Comparison of ENCODE assay signal across 8 cellular contexts in the genomic region with DNA sequence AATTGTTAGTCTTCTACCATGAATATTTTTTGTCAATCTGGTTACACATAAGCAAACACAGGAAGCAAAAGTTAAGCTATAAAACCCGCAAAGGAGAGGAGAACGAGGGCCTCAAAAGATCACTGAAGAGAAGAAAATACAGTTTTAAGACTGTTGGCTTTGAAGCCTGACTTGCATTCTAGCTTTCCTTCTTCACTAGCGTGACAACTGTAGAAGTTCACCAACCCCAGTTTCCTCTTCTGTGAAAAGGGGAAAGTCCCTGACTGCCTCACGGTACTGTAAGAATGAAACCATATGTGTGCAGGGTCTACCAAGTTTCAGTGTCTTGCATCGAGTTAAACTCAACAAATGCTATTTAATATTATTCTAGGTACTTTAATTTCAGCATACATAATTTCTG. TPM values are rescaled to one million over a fixed set of nuclear protein-coding genes. Genes with fewer than 3 reads are reported as not detected.
DNase-seq lines count a peak whose midpoint lies in the region; ATAC-seq and TF ChIP-seq lines count a peak whose summit lies in the region.

No MANE protein-coding gene starts in this region.

- H3K9me3 ChIP-seq in WERI-Rb-1 (ENCODE audit: severe bottlenecking) = no peaks in the 10 kb centered on the region
- no peaks in the 10 kb centered on the region for H3K9me3 ChIP-seq in right atrium auricular region

- H3K4me1 ChIP-seq in right atrium auricular region = no peaks in the 10 kb centered on the region

- no peak overlapping the region for H3K4me3 ChIP-seq in WERI-Rb-1 (ENCODE audit: low read depth, low read length)
- H3K4me3 ChIP-seq in right atrium auricular region = no peak overlapping the region

- peak overlapping the region; percentile 92 to 96 for H3K27ac Mint-ChIP-seq in T-cell
- peak overlapping the region in 1 of 2 donors; percentile 84 for H3K27ac Mint-ChIP-seq in effector memory CD8-positive, alpha-beta T cell

- H3K27me3 Mint-ChIP-seq in T-cell = no peaks in the 10 kb centered on the region
- H3K27me3 Mint-ChIP-seq in effector memory CD8-positive, alpha-beta T cell = no peaks in the 10 kb centered on the region

- peak; percentile 99 for ATAC-seq in HG02981 (IDR thresholded peaks at IDR 0.05; ENCODE audit: unreplicated experiment)
- ATAC-seq in T-cell (replicated peaks in 1 of 4) = peak; percentile 95 to 98 (median 96)
- peak; percentile 95 for ATAC-seq in effector memory CD8-positive, alpha-beta T cell (replicated peaks)

- TF ChIP-seq CTCF in WERI-Rb-1 (IDR thresholded peaks at IDR 0.05; ENCODE audit: low read depth, low read length) (no peak), right atrium auricular region (IDR thresholded peaks at IDR 0.05) (no peak)

- H3K9me3 Mint-ChIP-seq in T-cell = no peaks in the 10 kb centered on the region
- no peaks in the 10 kb centered on the region for H3K9me3 Mint-ChIP-seq in effector memory CD8-positive, alpha-beta T cell

- H3K27me3 ChIP-seq in WERI-Rb-1 (ENCODE audit: insufficient read depth, low read depth, severe bottlenecking) (no peaks in the 10 kb centered on the region), right atrium auricular region (no peaks in the 10 kb centered on the region)

- POLR2A ChIA-PET in T-cell (lab: Charles Lee) = interaction anchor here (0.6 to 1.3 kb wide), 7 partner anchors 9 to 441 kb away, joined by 3 to 5 read pairs (median 4); no protein-coding TSS in a partner anchor

- CTCF ChIA-PET in T-cell (lab: Charles Lee) = interaction anchor here (0.6 to 1.6 kb wide), 9 partner anchors 9 to 915 kb away, joined by 3 to 15 read pairs (median 3); a partner anchor contains a TSS

- H3K36me3 Mint-ChIP-seq in T-cell = peaks cover 4% of the 10 kb centered on the region
- H3K36me3 Mint-ChIP-seq in effector memory CD8-positive, alpha-beta T cell (ENCODE audit: insufficient read depth) = no peaks in the 10 kb centered on the region

- peak; percentile 44 for DNase-seq in activated CD4-positive, CD25-positive, alpha-beta regulatory T cell treated with anti-CD3 and anti-CD28 coated beads, Interleukin-2, amount 50 U/mL, for 16 hours (ENCODE audit: low read depth, low spot score)
- DNase-seq in activated CD4-positive, CD25-positive, alpha-beta regulatory T cell treated with anti-CD3 and anti-CD28 coated beads, Interleukin-2, amount 50 U/mL, for 72 hours = no peak
- DNase-seq in T-cell (peak in 30 of 34 experiments; percentile 3 to 74 (median 39)), WERI-Rb-1 (no peak), superior temporal gyrus (ENCODE audit: extremely low spot score) (no peak), right atrium auricular region (ENCODE audit: low spot score) (no peak)
- peak; percentile 8 to 38 (median 16) for DNase-seq in effector memory CD8-positive, alpha-beta T cell

- H3K27ac ChIP-seq in WERI-Rb-1 (no peak overlapping the region), right atrium auricular region (no peak overlapping the region)

- H3K4me3 Mint-ChIP-seq in T-cell = peak overlapping the region; percentile 32 to 64 (median 60)
- peak overlapping the region; percentile 10 to 54 for H3K4me3 Mint-ChIP-seq in effector memory CD8-positive, alpha-beta T cell

- H3K4me1 Mint-ChIP-seq in T-cell = peaks cover 55 to 69% (median 67%) of the 10 kb centered on the region in 3 donors
- peaks cover 7 to 33% of the 10 kb centered on the region in 2 donors for H3K4me1 Mint-ChIP-seq in effector memory CD8-positive, alpha-beta T cell (ENCODE audit: low read depth in 2 of 2)

- no peaks in the 10 kb centered on the region for H3K36me3 ChIP-seq in WERI-Rb-1
- no peaks in the 10 kb centered on the region for H3K36me3 ChIP-seq in right atrium auricular region

RNA-seq across cellular contexts. Expression of a gene that starts 7.5 kb away (rescaled TPM):
- 100 to 1,000 TPM in 1 of 5 donors, 10 to 100 TPM in 4; 18.5 to 106 (median 52.3) TPM for total RNA-seq in T-cell
- total RNA-seq in right atrium auricular region = 10 to 100 TPM in 1 of 2 donors, 1 to 10 TPM in 1; 6.6 to 66.7 TPM

Comparison
In these comparisons a context has a peak if more than half of its experiments do, and no peak if none do; other contexts are left out.
1. DNase-seq: peak in activated CD4-positive, CD25-positive, alpha-beta regulatory T cell treated with anti-CD3 and anti-CD28 coated beads, Interleukin-2, amount 50 U/mL, for 16 hours (single experiment), T-cell (30 of 34) and effector memory CD8-positive, alpha-beta T cell (3 of 3); none in activated CD4-positive, CD25-positive, alpha-beta regulatory T cell treated with anti-CD3 and anti-CD28 coated beads, Interleukin-2, amount 50 U/mL, for 72 hours (single experiment), WERI-Rb-1 (single experiment), superior temporal gyrus (single experiment) and right atrium auricular region (single experiment).
2. Peak in every context shown above with its lines, with median percentiles within 50 percentile points of each other: ATAC-seq.